Comparison of ENCODE assay signal across 1 cellular context in genomic region chr16:31032736-31033708, GRCh38.
TF ChIP-seq lines count a peak whose summit lies in the region.

Gene STX4 (plus strand): TSS chr16:31033558. CDS start chr16:31033806, 248 bp downstream.

TF ChIP-seq in K562, 482 proteins besides CTCF, POLR2A, EP300 and RAD21 (continued from another document and continues in another):
- TF ChIP-seq REST (CRISPR knock-in tag; IDR thresholded peaks at IDR 0.05; ENCODE audit: low read depth) (peak; percentile 48; the same call in 1 of the 2 replicates), DIDO1 (tag; IDR thresholded peaks at IDR 0.05; ENCODE audit: low read depth) (peak; percentile 62), ZNF280A (IDR thresholded peaks at IDR 0.05; ENCODE audit: low read depth, partially characterized antibody) (no peak), ZNF41 (CRISPR knock-in tag; conservative IDR thresholded peaks at IDR 0.05) (no peak), PRPF4 (IDR thresholded peaks at IDR 0.05; ENCODE audit: insufficient read depth, low read depth, low read length, poor library complexity, severe bottlenecking) (no peak), ERF (CRISPR knock-in tag; IDR thresholded peaks at IDR 0.05) (0 out of 2 replicates have a peak, but pooled peaks have one; percentile 45), NCOA4 (IDR thresholded peaks at IDR 0.05; ENCODE audit: partially characterized antibody) (no peak), ETV1 (tag; conservative IDR thresholded peaks at IDR 0.05; ENCODE audit: low read depth) (peak; percentile 87), DNMT1 (IDR thresholded peaks at IDR 0.05) (no peak), ZNF311 (CRISPR knock-in tag; IDR thresholded peaks at IDR 0.05) (no peak), CTBP1 (IDR thresholded peaks at IDR 0.05; ENCODE audit: borderline replicate concordance) (peak; percentile 83; the same call in 1 of the 2 replicates), MXD1 (CRISPR knock-in tag; IDR thresholded peaks at IDR 0.05; ENCODE audit: borderline replicate concordance, poor library complexity, severe bottlenecking) (no peak), ZFX (CRISPR knock-in tag; IDR thresholded peaks at IDR 0.05) (peak; percentile 60), ZKSCAN3 (CRISPR knock-in tag; IDR thresholded peaks at IDR 0.05) (no peak), E2F3 (CRISPR knock-in tag; IDR thresholded peaks at IDR 0.05) (no peak), HMGXB4 (CRISPR knock-in tag; IDR thresholded peaks at IDR 0.05) (peak; percentile 91; the same call in 1 of the 2 replicates), PATZ1 (CRISPR knock-in tag; IDR thresholded peaks at IDR 0.05; ENCODE audit: borderline replicate concordance) (0 out of 2 replicates have a peak, but pooled peaks have one; percentile 60), USF2 (CRISPR knock-in tag; IDR thresholded peaks at IDR 0.05) (peak; percentile 99), ZSCAN29 (IDR thresholded peaks at IDR 0.05) (no peak), GABPB1 (CRISPR knock-in tag; IDR thresholded peaks at IDR 0.05) (peak; percentile 99), ZNF277 (CRISPR knock-in tag; IDR thresholded peaks at IDR 0.05; ENCODE audit: borderline replicate concordance) (no peak), NCOA6 (IDR thresholded peaks at IDR 0.05) (no peak), EGR1 (conservative IDR thresholded peaks at IDR 0.05) (peak; percentile 99), ZNF398 (CRISPR knock-in tag; IDR thresholded peaks at IDR 0.05) (no peak), SIX5 (IDR thresholded peaks at IDR 0.05; ENCODE audit: borderline replicate concordance in 1 of 2, insufficient read depth in 1 of 2, low read depth in 1 of 2, low read length in 2 of 2) (peak; percentile 53 to 57; a peak in 3 of 4 replicates), ZBTB9 (CRISPR knock-in tag; IDR thresholded peaks at IDR 0.05) (peak; percentile 35; the same call in 1 of the 2 replicates), MTA1 (IDR thresholded peaks at IDR 0.05; ENCODE audit: borderline replicate concordance) (no peak), POLR3G (IDR thresholded peaks at IDR 0.05; ENCODE audit: extremely low read depth, insufficient read length, insufficient replicate concordance) (no peak), ZNF354B (CRISPR knock-in tag; IDR thresholded peaks at IDR 0.05) (no peak), PBX2 (CRISPR knock-in tag; IDR thresholded peaks at IDR 0.05; ENCODE audit: low read depth) (no peak), PBX2 (tag; conservative IDR thresholded peaks at IDR 0.05; ENCODE audit: low read depth) (0 out of 2 replicates have a peak, but pooled peaks have one; percentile 15), GABPB2 (CRISPR knock-in tag; conservative IDR thresholded peaks at IDR 0.05) (no peak), NR2C1 (IDR thresholded peaks at IDR 0.05) (peak; percentile 80), NR2C1 (tag; IDR thresholded peaks at IDR 0.05) (peak; percentile 82), DEAF1 (CRISPR knock-in tag; IDR thresholded peaks at IDR 0.05) (0 out of 2 replicates have a peak, but pooled peaks have one; percentile 18), JUN (IDR thresholded peaks at IDR 0.05; ENCODE audit: borderline replicate concordance, low read depth, low read length) (peak; percentile 74), JUN (CRISPR knock-in tag; IDR thresholded peaks at IDR 0.05; ENCODE audit: borderline replicate concordance) (peak; percentile 80), RHOXF2B (CRISPR knock-in tag; conservative IDR thresholded peaks at IDR 0.05) (no peak), HES1 (IDR thresholded peaks at IDR 0.05; ENCODE audit: low read depth) (peak; percentile 85), ZKSCAN8 (CRISPR knock-in tag; IDR thresholded peaks at IDR 0.05) (no peak), ZBTB17 (CRISPR knock-in tag; IDR thresholded peaks at IDR 0.05) (peak; percentile 81)
